Comparison of ENCODE assay signal across 10 cellular contexts in genomic region chr6:137102851-137103492, GRCh38. TPM values are rescaled to one million over a fixed set of nuclear protein-coding genes. Genes with fewer than 3 reads are reported as not detected.
DNase-seq lines count a peak whose midpoint lies in the region; ATAC-seq, FAIRE-seq and TF ChIP-seq lines count a peak whose summit lies in the region.
"Had no signal": no experiment of that assay in that cellular context is flagged by ENCODE, and none has a peak within 500 bp of the region (broad histone marks: within the 10 kb centered on the region; RNA-seq: fewer than 3 reads in every experiment).

No MANE protein-coding gene starts in this region.

- H4K8ac ChIP-seq in mesenchymal stem cell (ENCODE audit: low read length) = no peak overlapping the region

- H3K4me2 ChIP-seq in mesenchymal stem cell (ENCODE audit: low read length, poor library complexity, severe bottlenecking) = no peak overlapping the region

- H3K36me3 ChIP-seq in heart right ventricle (no peaks in the 10 kb centered on the region), mesenchymal stem cell (ENCODE audit: control insufficient read depth in 1 of 2, insufficient read depth in 2 of 2, low read depth in 1 of 2, low read length in 2 of 2) (no peaks in the 10 kb centered on the region)

- no peak overlapping the region for H3K14ac ChIP-seq in mesenchymal stem cell (ENCODE audit: low read length in 2 of 2)

- peaks cover 13% of the 10 kb centered on the region for H3K4me1 Mint-ChIP-seq in activated naive CD8-positive, alpha-beta T cell treated with anti-CD3 and anti-CD28 coated beads for 36 hours

- H2BK15ac ChIP-seq in mesenchymal stem cell (ENCODE audit: low read depth, poor library complexity, severe bottlenecking) = no peak overlapping the region

- TF ChIP-seq POLR2A in GM12892 (IDR thresholded peaks at IDR 0.05; ENCODE audit: low read depth, low read length) = no peak

- no peak overlapping the region for H2BK12ac ChIP-seq in mesenchymal stem cell (ENCODE audit: low read length in 2 of 2)

- intact Hi-C loops in heart right ventricle (cut with DNase I) = loop anchor here in 2 of 10 donors (5.0 to 10.0 kb wide), 2 partner anchors 102 to 164 kb away; no protein-coding TSS in a partner anchor

- peak; percentile 84 for ATAC-seq in GM19438 (IDR thresholded peaks at IDR 0.05; ENCODE audit: low read depth, unreplicated experiment)
- peak; percentile 76 for ATAC-seq in HG03103 (IDR thresholded peaks at IDR 0.05; ENCODE audit: low read depth, unreplicated experiment)
- ATAC-seq in heart right ventricle = no peak

- H3K9me3 Mint-ChIP-seq in activated naive CD8-positive, alpha-beta T cell treated with anti-CD3 and anti-CD28 coated beads for 36 hours = peaks cover 4% of the 10 kb centered on the region

- H3K4me3 Mint-ChIP-seq in activated naive CD8-positive, alpha-beta T cell treated with anti-CD3 and anti-CD28 coated beads for 36 hours = no peak overlapping the region

- peak overlapping the region; percentile 62 for H3K27ac Mint-ChIP-seq in activated naive CD8-positive, alpha-beta T cell treated with anti-CD3 and anti-CD28 coated beads for 36 hours

- H2AFZ ChIP-seq in mesenchymal stem cell (ENCODE audit: low read depth, low read length) = no peak overlapping the region

- H3K18ac ChIP-seq in mesenchymal stem cell (ENCODE audit: low read depth in 1 of 2, low read length in 2 of 2) = no peak overlapping the region

- H3K27ac ChIP-seq in heart right ventricle (no peak overlapping the region), substantia nigra (ENCODE audit: low read depth, low read length, poor library complexity, severe bottlenecking) (no peak overlapping the region), mesenchymal stem cell (ENCODE audit: low read length, poor library complexity, severe bottlenecking) (no peak overlapping the region)

- no peak overlapping the region for H3K9ac ChIP-seq in mesenchymal stem cell (ENCODE audit: low read length)

- H3K36me3 Mint-ChIP-seq in activated naive CD8-positive, alpha-beta T cell treated with anti-CD3 and anti-CD28 coated beads for 36 hours = no peaks in the 10 kb centered on the region

- DNase-seq in GM12892 (ENCODE audit: insufficient read length) (no peak), heart right ventricle (no peak), substantia nigra (lab: John Stamatoyannopoulos, UW) (no peak), SK-N-DZ (ENCODE audit: low spot score) (no peak), mesenchymal stem cell (no peak)
- peak; percentile 14 for DNase-seq in activated naive CD8-positive, alpha-beta T cell treated with anti-CD3 and anti-CD28 coated beads for 36 hours

- H2AK5ac ChIP-seq in mesenchymal stem cell (ENCODE audit: low read length, severe bottlenecking) = no peak overlapping the region

- H2BK120ac ChIP-seq in mesenchymal stem cell (ENCODE audit: low read depth, low read length) = no peak overlapping the region

- no peak overlapping the region for H3K23ac ChIP-seq in mesenchymal stem cell (ENCODE audit: low read length in 2 of 2)

- H2BK5ac ChIP-seq in mesenchymal stem cell (ENCODE audit: low read depth, low read length, poor library complexity, severe bottlenecking) = no peak overlapping the region

- H3K4me3 ChIP-seq in heart right ventricle = no peak overlapping the region
- H3K4me3 ChIP-seq in mesenchymal stem cell (ENCODE audit: insufficient read depth in 1 of 2, low read depth in 1 of 2, low read length in 2 of 2) = no peak overlapping the region

- H4K91ac ChIP-seq in mesenchymal stem cell (ENCODE audit: low read length) = no peak overlapping the region

- TF ChIP-seq CTCF in heart right ventricle (IDR thresholded peaks at IDR 0.05) = no peak

- no peak overlapping the region for H3K4ac ChIP-seq in mesenchymal stem cell (ENCODE audit: low read depth in 1 of 2, low read length in 2 of 2)

- H3K27me3 Mint-ChIP-seq in activated naive CD8-positive, alpha-beta T cell treated with anti-CD3 and anti-CD28 coated beads for 36 hours = peaks cover 3% of the 10 kb centered on the region
- H3K27me3 Mint-ChIP-seq: naive thymus-derived CD8-positive, alpha-beta T cell had no signal

- H3K27me3 ChIP-seq in heart right ventricle = no peaks in the 10 kb centered on the region
- H3K27me3 ChIP-seq in mesenchymal stem cell (ENCODE audit: control insufficient read depth in 1 of 2, insufficient read depth in 1 of 2, low read length in 2 of 2) = no peaks in the 10 kb centered on the region

- H3K79me1 ChIP-seq in mesenchymal stem cell (replicated peaks; ENCODE audit: low read length, poor library complexity, severe bottlenecking) = no peaks in the 10 kb centered on the region

- FAIRE-seq in GM12892 (lab: Jason Lieb, UNC) = peak; percentile 98
- FAIRE-seq: endothelial cell of umbilical vein had no signal

- H3K4me1 ChIP-seq in heart right ventricle (peaks cover 0 to 20% (median 0%) of the 10 kb centered on the region in 9 donors), mesenchymal stem cell (ENCODE audit: control insufficient read depth, insufficient read depth, low read depth, low read length) (no peaks in the 10 kb centered on the region)

- H3K9me3 ChIP-seq in heart right ventricle = peaks cover 0 to 11% (median 0%) of the 10 kb centered on the region in 11 donors
- no peaks in the 10 kb centered on the region for H3K9me3 ChIP-seq in mesenchymal stem cell (ENCODE audit: control insufficient read depth, low read length)

RNA-seq across cellular contexts. Expression of gene IL20RA, which starts 58.2 kb away (rescaled TPM):
- not detected for polyA plus RNA-seq in GM12892 (2012; ENCODE audit: missing spikeins)
- total RNA-seq in activated naive CD8-positive, alpha-beta T cell treated with anti-CD3 and anti-CD28 coated beads for 36 hours = not detected
- total RNA-seq in heart right ventricle = 10 to 100 TPM in 1 of 10 donors, 1 to 10 TPM in 8, under 1 TPM in 1; 0.42 to 15.4 (median 2.2) TPM
- polyA plus RNA-seq in heart right ventricle = 1 to 10 TPM in 1 of 2 donors, under 1 TPM in 1; 0.28 to 1.8 TPM
- 0.83 and 1.2 TPM in 2 replicates for polyA plus RNA-seq in SK-N-DZ (2014; cell fraction: cytosol; rRNA removed)
- 0.24 and 0.94 TPM in 2 replicates for polyA plus RNA-seq in SK-N-DZ (2014; cell fraction: nucleus; rRNA removed)
- 1.4 TPM for polyA plus RNA-seq in mesenchymal stem cell (2013, experiment 1 of 2)
- polyA plus RNA-seq in mesenchymal stem cell (2013, experiment 2 of 2) = 1.2 TPM
- total RNA-seq: endothelial cell of umbilical vein; naive thymus-derived CD8-positive, alpha-beta T cell had no signal
- polyA plus RNA-seq: endothelial cell of umbilical vein; naive thymus-derived CD8-positive, alpha-beta T cell had no signal

Comparison
In these comparisons a context has a peak if more than half of its experiments do, and no peak if none do; other contexts are left out.
1. ATAC-seq: peak in GM19438 (single experiment) and HG03103 (single experiment); none in heart right ventricle (0 of 8).